In the genomic region with DNA sequence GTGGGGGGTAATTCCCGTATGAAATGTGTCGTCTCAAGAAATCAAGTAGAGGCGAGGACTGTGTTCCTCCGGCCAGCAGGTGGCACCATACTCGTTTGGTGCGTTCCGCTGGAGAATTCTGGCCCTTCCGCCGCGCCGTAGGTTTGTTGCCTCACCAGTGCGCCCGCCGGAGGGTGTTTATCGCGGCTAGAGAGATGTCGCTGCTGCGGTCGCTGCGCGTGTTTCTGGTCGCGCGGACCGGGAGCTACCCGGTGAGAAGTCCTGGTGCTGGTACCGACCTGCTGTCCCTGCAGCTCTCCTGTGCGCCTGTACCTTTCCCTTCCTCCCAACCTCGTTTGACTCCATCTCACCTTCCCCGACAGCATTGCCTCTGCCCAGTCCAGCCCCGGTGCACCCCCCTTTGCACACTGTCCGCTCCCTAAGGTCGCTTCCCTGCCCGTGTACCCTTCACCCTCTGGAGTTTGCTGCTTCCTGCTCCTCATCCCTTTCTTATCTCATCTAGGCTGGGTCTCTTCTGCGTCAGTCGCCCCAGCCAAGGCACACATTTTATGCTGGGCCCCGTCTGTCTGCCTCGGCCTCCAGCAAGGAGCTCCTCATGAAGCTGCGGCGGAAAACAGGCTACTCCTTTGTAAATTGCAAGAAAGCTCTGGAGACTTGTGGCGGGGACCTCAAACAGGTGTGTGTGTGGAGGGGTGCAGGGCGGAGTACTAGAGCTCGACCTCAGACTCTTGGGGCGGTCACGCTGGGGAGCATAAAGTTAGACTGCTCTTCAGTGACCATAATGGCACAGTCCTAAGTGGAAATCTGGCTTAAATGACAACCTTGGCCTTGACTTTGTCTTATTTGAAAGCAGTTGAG, we compare ENCODE assay signal across 1 cellular context.
TF ChIP-seq lines count a peak whose summit lies in the region.

A gene (plus strand): TSS at position 180 of the 858 bp plus-strand sequence. CDS start 15 bp downstream, at position 195.

TF ChIP-seq in HepG2, 621 proteins besides CTCF, POLR2A, EP300 and RAD21 (continued from another document and continues in another):
- TF ChIP-seq, protein P1, sequence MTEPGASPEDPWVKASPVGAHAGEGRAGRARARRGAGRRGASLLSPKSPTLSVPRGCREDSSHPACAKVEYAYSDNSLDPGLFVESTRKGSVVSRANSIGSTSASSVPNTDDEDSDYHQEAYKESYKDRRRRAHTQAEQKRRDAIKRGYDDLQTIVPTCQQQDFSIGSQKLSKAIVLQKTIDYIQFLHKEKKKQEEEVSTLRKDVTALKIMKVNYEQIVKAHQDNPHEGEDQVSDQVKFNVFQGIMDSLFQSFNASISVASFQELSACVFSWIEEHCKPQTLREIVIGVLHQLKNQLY (CRISPR knock-in tag; IDR thresholded peaks at IDR 0.05), result 0 out of 2 replicates have a peak, but pooled peaks have one; percentile 10
- TF ChIP-seq SAFB2 (CRISPR knock-in tag; IDR thresholded peaks at IDR 0.05; ENCODE audit: borderline replicate concordance, low read depth) (peak; percentile 92; the same call in 1 of the 2 replicates), NFIB (CRISPR knock-in tag; IDR thresholded peaks at IDR 0.05; ENCODE audit: borderline replicate concordance) (no peak), CC2D1A (CRISPR knock-in tag; IDR thresholded peaks at IDR 0.05) (peak; percentile 34; the same call in 1 of the 2 replicates), REXO4 (CRISPR knock-in tag; IDR thresholded peaks at IDR 0.05; ENCODE audit: borderline replicate concordance) (0 out of 2 replicates have a peak, but pooled peaks have one; percentile 23), FOXK2 (IDR thresholded peaks at IDR 0.05) (peak; percentile 72; the same call in 1 of the 2 replicates), CBX2 (IDR thresholded peaks at IDR 0.05; ENCODE audit: low read depth, low read length) (no peak), CBX2 (CRISPR knock-in tag; IDR thresholded peaks at IDR 0.05; ENCODE audit: low read depth) (no peak), TSC22D2 (CRISPR knock-in tag; IDR thresholded peaks at IDR 0.05; ENCODE audit: borderline replicate concordance) (peak; percentile 38; the same call in 1 of the 2 replicates), RXRA (CRISPR knock-in tag; IDR thresholded peaks at IDR 0.05) (peak; percentile 69), SNRNP70 (IDR thresholded peaks at IDR 0.05; ENCODE audit: low read depth, low read length) (no peak), REPIN1 (CRISPR knock-in tag; IDR thresholded peaks at IDR 0.05; ENCODE audit: borderline replicate concordance, low read depth) (peak; percentile 87), KDM5B (CRISPR knock-in tag; IDR thresholded peaks at IDR 0.05; ENCODE audit: borderline replicate concordance) (peak; percentile 84), SP5 (CRISPR knock-in tag; IDR thresholded peaks at IDR 0.05; ENCODE audit: borderline replicate concordance, low read depth) (no peak), MEIS1 (CRISPR knock-in tag; IDR thresholded peaks at IDR 0.05; ENCODE audit: borderline replicate concordance) (no peak), SUZ12 (IDR thresholded peaks at IDR 0.05; ENCODE audit: low read depth, low read length) (no peak), AGO2 (optimal IDR thresholded peaks at IDR 0.05; ENCODE audit: low read depth, low read length) (peak; percentile 85), CHD2 (IDR thresholded peaks at IDR 0.05; ENCODE audit: low read depth, low read length) (no peak), ZFP36L1 (CRISPR knock-in tag; IDR thresholded peaks at IDR 0.05) (peak; percentile 89), ZNF234 (CRISPR knock-in tag; conservative IDR thresholded peaks at IDR 0.05) (0 out of 2 replicates have a peak, but pooled peaks have one; percentile 48), KLF9 (CRISPR knock-in tag; IDR thresholded peaks at IDR 0.05; ENCODE audit: low read depth) (peak; percentile 65; the same call in 1 of the 2 replicates), ZNF121 (CRISPR knock-in tag; IDR thresholded peaks at IDR 0.05) (0 out of 2 replicates have a peak, but pooled peaks have one; percentile 57)
- TF ChIP-seq, protein P2, sequence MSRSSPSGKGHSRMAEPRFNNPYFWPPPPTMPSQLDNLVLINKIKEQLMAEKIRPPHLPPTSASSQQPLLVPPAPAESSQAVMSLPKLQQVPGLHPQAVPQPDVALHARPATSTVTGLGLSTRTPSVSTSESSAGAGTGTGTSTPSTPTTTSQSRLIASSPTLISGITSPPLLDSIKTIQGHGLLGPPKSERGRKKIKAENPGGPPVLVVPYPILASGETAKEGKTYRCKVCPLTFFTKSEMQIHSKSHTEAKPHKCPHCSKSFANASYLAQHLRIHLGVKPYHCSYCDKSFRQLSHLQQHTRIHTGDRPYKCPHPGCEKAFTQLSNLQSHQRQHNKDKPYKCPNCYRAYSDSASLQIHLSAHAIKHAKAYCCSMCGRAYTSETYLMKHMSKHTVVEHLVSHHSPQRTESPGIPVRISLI (CRISPR knock-in tag; IDR thresholded peaks at IDR 0.05; ENCODE audit: borderline replicate concordance), result no peak; the same call in 1 of the 2 replicates
- TF ChIP-seq, protein P3, sequence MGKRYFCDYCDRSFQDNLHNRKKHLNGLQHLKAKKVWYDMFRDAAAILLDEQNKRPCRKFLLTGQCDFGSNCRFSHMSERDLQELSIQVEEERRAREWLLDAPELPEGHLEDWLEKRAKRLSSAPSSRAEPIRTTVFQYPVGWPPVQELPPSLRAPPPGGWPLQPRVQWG (CRISPR knock-in tag; IDR thresholded peaks at IDR 0.05; ENCODE audit: borderline replicate concordance, low read depth), result no peak
- TF ChIP-seq, protein P4, sequence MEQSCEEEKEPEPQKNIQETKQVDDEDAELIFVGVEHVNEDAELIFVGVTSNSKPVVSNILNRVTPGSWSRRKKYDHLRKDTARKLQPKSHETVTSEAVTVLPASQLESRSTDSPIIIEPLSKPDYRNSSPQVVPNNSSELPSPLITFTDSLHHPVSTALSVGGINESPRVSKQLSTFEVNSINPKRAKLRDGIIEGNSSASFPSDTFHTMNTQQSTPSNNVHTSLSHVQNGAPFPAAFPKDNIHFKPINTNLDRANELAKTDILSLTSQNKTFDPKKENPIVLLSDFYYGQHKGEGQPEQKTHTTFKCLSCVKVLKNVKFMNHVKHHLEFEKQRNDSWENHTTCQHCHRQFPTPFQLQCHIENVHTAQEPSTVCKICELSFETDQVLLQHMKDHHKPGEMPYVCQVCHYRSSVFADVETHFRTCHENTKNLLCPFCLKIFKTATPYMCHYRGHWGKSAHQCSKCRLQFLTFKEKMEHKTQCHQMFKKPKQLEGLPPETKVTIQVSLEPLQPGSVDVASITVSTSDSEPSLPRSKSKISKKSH (CRISPR knock-in tag; IDR thresholded peaks at IDR 0.05; ENCODE audit: borderline replicate concordance), result peak; percentile 63
- TF ChIP-seq, protein P5, sequence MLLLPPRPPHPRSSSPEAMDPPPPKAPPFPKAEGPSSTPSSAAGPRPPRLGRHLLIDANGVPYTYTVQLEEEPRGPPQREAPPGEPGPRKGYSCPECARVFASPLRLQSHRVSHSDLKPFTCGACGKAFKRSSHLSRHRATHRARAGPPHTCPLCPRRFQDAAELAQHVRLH (CRISPR knock-in tag; IDR thresholded peaks at IDR 0.05; ENCODE audit: borderline replicate concordance, low read depth), result peak; percentile 96
- TF ChIP-seq, protein P6, sequence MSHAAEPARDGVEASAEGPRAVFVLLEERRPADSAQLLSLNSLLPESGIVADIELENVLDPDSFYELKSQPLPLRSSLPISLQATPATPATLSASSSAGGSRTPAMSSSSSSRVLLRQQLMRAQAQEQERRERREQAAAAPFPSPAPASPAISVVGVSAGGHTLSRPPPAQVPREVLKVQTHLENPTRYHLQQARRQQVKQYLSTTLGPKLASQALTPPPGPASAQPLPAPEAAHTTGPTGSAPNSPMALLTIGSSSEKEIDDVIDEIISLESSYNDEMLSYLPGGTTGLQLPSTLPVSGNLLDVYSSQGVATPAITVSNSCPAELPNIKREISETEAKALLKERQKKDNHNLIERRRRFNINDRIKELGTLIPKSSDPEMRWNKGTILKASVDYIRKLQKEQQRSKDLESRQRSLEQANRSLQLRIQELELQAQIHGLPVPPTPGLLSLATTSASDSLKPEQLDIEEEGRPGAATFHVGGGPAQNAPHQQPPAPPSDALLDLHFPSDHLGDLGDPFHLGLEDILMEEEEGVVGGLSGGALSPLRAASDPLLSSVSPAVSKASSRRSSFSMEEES (CRISPR knock-in tag; IDR thresholded peaks at IDR 0.05), result peak; percentile 76; the same call in 1 of the 2 replicates
- TF ChIP-seq, protein P7, sequence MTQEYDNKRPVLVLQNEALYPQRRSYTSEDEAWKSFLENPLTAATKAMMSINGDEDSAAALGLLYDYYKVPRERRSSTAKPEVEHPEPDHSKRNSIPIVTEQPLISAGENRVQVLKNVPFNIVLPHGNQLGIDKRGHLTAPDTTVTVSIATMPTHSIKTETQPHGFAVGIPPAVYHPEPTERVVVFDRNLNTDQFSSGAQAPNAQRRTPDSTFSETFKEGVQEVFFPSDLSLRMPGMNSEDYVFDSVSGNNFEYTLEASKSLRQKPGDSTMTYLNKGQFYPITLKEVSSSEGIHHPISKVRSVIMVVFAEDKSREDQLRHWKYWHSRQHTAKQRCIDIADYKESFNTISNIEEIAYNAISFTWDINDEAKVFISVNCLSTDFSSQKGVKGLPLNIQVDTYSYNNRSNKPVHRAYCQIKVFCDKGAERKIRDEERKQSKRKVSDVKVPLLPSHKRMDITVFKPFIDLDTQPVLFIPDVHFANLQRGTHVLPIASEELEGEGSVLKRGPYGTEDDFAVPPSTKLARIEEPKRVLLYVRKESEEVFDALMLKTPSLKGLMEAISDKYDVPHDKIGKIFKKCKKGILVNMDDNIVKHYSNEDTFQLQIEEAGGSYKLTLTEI (CRISPR knock-in tag; conservative IDR thresholded peaks at IDR 0.05), result no peak
- TF ChIP-seq, protein P8, sequence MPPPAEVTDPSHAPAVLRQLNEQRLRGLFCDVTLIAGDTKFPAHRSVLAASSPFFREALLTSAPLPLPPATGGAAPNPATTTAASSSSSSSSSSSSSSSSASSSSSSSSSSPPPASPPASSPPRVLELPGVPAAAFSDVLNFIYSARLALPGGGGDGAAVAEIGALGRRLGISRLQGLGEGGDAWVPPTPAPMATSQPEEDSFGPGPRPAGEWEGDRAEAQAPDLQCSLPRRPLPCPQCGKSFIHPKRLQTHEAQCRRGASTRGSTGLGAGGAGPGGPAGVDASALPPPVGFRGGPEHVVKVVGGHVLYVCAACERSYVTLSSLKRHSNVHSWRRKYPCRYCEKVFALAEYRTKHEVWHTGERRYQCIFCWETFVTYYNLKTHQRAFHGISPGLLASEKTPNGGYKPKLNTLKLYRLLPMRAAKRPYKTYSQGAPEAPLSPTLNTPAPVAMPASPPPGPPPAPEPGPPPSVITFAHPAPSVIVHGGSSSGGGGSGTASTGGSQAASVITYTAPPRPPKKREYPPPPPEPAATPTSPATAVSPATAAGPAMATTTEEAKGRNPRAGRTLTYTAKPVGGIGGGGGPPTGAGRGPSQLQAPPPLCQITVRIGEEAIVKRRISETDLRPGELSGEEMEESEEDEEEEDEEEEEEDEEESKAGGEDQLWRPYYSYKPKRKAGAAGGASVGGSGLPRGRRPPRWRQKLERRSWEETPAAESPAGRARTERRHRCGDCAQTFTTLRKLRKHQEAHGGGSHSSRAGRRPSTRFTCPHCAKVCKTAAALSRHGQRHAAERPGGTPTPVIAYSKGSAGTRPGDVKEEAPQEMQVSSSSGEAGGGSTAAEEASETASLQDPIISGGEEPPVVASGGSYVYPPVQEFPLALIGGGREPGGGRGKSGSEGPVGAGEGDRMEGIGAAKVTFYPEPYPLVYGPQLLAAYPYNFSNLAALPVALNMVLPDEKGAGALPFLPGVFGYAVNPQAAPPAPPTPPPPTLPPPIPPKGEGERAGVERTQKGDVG (CRISPR knock-in tag; IDR thresholded peaks at IDR 0.05; ENCODE audit: borderline replicate concordance), result no peak
- TF ChIP-seq, protein P9, sequence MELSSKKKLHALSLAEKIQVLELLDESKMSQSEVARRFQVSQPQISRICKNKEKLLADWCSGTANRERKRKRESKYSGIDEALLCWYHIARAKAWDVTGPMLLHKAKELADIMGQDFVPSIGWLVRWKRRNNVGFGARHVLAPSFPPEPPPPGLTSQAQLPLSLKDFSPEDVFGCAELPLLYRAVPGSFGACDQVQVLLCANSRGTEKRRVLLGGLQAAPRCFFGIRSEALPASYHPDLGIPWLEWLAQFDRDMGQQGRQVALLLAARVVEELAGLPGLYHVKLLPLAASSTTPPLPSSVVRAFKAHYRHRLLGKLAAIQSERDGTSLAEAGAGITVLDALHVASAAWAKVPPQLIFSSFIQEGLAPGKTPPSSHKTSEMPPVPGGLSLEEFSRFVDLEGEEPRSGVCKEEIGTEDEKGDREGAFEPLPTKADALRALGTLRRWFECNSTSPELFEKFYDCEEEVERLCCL (CRISPR knock-in tag; IDR thresholded peaks at IDR 0.05; ENCODE audit: borderline replicate concordance), result no peak
- TF ChIP-seq, protein P10, sequence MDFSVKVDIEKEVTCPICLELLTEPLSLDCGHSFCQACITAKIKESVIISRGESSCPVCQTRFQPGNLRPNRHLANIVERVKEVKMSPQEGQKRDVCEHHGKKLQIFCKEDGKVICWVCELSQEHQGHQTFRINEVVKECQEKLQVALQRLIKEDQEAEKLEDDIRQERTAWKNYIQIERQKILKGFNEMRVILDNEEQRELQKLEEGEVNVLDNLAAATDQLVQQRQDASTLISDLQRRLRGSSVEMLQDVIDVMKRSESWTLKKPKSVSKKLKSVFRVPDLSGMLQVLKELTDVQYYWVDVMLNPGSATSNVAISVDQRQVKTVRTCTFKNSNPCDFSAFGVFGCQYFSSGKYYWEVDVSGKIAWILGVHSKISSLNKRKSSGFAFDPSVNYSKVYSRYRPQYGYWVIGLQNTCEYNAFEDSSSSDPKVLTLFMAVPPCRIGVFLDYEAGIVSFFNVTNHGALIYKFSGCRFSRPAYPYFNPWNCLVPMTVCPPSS (IDR thresholded peaks at IDR 0.05), result no peak
- TF ChIP-seq, protein P11, sequence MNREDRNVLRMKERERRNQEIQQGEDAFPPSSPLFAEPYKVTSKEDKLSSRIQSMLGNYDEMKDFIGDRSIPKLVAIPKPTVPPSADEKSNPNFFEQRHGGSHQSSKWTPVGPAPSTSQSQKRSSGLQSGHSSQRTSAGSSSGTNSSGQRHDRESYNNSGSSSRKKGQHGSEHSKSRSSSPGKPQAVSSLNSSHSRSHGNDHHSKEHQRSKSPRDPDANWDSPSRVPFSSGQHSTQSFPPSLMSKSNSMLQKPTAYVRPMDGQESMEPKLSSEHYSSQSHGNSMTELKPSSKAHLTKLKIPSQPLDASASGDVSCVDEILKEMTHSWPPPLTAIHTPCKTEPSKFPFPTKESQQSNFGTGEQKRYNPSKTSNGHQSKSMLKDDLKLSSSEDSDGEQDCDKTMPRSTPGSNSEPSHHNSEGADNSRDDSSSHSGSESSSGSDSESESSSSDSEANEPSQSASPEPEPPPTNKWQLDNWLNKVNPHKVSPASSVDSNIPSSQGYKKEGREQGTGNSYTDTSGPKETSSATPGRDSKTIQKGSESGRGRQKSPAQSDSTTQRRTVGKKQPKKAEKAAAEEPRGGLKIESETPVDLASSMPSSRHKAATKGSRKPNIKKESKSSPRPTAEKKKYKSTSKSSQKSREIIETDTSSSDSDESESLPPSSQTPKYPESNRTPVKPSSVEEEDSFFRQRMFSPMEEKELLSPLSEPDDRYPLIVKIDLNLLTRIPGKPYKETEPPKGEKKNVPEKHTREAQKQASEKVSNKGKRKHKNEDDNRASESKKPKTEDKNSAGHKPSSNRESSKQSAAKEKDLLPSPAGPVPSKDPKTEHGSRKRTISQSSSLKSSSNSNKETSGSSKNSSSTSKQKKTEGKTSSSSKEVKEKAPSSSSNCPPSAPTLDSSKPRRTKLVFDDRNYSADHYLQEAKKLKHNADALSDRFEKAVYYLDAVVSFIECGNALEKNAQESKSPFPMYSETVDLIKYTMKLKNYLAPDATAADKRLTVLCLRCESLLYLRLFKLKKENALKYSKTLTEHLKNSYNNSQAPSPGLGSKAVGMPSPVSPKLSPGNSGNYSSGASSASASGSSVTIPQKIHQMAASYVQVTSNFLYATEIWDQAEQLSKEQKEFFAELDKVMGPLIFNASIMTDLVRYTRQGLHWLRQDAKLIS (CRISPR knock-in tag; IDR thresholded peaks at IDR 0.05), result no peak
- TF ChIP-seq, protein P12, sequence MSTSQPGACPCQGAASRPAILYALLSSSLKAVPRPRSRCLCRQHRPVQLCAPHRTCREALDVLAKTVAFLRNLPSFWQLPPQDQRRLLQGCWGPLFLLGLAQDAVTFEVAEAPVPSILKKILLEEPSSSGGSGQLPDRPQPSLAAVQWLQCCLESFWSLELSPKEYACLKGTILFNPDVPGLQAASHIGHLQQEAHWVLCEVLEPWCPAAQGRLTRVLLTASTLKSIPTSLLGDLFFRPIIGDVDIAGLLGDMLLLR (CRISPR knock-in tag; IDR thresholded peaks at IDR 0.05), result peak; percentile 91; the same call in 1 of the 2 replicates
